Comparison of ENCODE assay signal across 8 cellular contexts in the genomic region with DNA sequence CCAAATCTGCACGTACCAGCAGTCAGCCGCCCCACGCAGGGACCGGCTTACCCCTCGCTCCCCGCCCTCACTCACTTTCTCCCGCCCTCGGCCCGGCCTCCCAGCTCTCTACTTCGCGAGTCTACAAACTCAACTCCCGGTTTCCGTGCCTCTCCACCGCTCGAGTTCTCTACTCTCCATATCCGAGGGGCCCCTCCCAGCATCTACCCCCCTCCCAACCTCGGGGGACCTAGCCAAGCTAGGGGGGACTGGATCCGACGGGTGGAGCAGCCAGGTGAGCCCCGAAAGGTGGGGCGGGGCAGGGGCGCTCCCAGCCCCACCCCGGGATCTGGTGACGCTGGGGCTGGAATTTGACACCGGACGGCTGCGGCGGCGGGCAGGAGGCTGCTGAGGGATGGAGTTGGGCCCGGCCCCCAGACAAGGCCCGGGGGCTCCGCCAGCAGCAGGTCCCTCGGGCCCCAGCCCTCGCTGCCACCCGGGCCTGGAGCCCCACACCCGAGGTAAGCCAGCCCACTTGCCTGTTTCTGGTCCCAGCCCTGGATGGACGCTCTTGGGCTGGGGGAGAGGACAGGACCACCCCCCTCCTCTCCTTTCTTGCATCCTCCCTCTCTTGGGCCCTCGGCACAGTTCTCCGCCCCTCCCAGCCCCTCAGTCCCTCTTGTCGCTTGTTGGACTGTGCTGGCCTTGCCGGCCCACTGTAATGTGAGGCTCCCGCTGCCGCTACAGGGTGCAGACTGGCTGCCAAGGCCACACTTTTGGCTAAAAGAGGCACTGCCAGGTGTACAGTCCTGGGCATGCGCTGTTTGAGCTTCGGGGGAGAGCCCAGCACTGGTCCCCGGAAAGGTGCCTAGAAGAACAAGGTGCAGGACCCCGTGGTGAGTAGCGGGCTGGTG. TPM values are rescaled to one million over a fixed set of nuclear protein-coding genes. Genes with fewer than 3 reads are reported as not detected.
DNase-seq lines count a peak whose midpoint lies in the region; ATAC-seq and TF ChIP-seq lines count a peak whose summit lies in the region.

A gene with protein sequence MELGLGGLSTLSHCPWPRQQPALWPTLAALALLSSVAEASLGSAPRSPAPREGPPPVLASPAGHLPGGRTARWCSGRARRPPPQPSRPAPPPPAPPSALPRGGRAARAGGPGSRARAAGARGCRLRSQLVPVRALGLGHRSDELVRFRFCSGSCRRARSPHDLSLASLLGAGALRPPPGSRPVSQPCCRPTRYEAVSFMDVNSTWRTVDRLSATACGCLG (plus strand): TSS at position 416 of the 893 bp plus-strand sequence. CDS start 1,856 bp downstream, outside the sequence.

- no peaks in the 10 kb centered on the region for H3K36me3 ChIP-seq in neural progenitor cell

- TF ChIP-seq CTCF in GM12875 (IDR thresholded peaks at IDR 0.05; ENCODE audit: borderline replicate concordance, insufficient read depth, low read depth, low read length) (no peak), epithelial cell of esophagus (IDR thresholded peaks at IDR 0.05; ENCODE audit: insufficient read depth, low read depth, low read length, missing control alignments) (no peak), neural progenitor cell (IDR thresholded peaks at IDR 0.05) (no peak)

- peak within 1 kb of the TSS; percentile 39 for H3K27ac Mint-ChIP-seq in neural progenitor cell

- H3K4me1 ChIP-seq in neural progenitor cell = peaks cover 30% of the 10 kb centered on the region

- H3K9me3 Mint-ChIP-seq in neural progenitor cell = no peaks in the 10 kb centered on the region

- H3K27me3 ChIP-seq in neural progenitor cell = peaks cover 65% of the 10 kb centered on the region

- no peaks in the 10 kb centered on the region for H3K79me2 ChIP-seq in neural progenitor cell (ENCODE audit: low read depth)

- peak within 1 kb of the TSS; percentile 37 for H3K4me3 ChIP-seq in GM12875 (ENCODE audit: low read depth, low read length)
- H3K4me3 ChIP-seq in epithelial cell of esophagus (ENCODE audit: low read length) = peak within 1 kb of the TSS; percentile 54
- peak within 1 kb of the TSS; percentile 81 for H3K4me3 ChIP-seq in neural progenitor cell

- H3K9me3 ChIP-seq in neural progenitor cell (ENCODE audit: low read depth) = no peaks in the 10 kb centered on the region

- peak within 1 kb of the TSS; percentile 99 for H3K4me2 ChIP-seq in neural progenitor cell

- H3K36me3 Mint-ChIP-seq in neural progenitor cell = peaks cover 4% of the 10 kb centered on the region

- H3K27me3 Mint-ChIP-seq in neural progenitor cell (ENCODE audit: insufficient read depth, low read depth) = peaks cover 29% of the 10 kb centered on the region

- peak within 1 kb of the TSS; percentile 79 for H3K4me3 Mint-ChIP-seq in neural progenitor cell

- peak; percentile 71 for DNase-seq in NCI-H748 treated with DMSO at 0.1 percent for 48 hours (lab: John Stamatoyannopoulos, UW)
- DNase-seq in epithelial cell of esophagus (ENCODE audit: low read depth) = peak; percentile 69
- peak; percentile 81 for DNase-seq in neural progenitor cell (ENCODE audit: low spot score)
- DNase-seq in stimulated activated naive CD4-positive, alpha-beta T cell treated with Interleukin-2 at 50 U/mL for 16 hours (lab: John Stamatoyannopoulos, UW) = no peak
- DNase-seq in activated CD4-positive, CD25-positive, alpha-beta regulatory T cell (lab: John Stamatoyannopoulos, UW) = no peak

- peaks cover 33% of the 10 kb centered on the region for H3K4me1 Mint-ChIP-seq in neural progenitor cell

- H4K20me1 ChIP-seq in neural progenitor cell (ENCODE audit: low read depth) = peaks cover 42% of the 10 kb centered on the region

- H3F3A ChIP-seq in neural progenitor cell (ENCODE audit: low read depth) = peaks cover 29% of the 10 kb centered on the region

- H2AFZ ChIP-seq in neural progenitor cell (replicated peaks) = peak within 1 kb of the TSS; percentile 100

- no peak within 1 kb of the TSS for H3K27ac ChIP-seq in neural progenitor cell

- ATAC-seq in HG02678 (IDR thresholded peaks at IDR 0.05; ENCODE audit: unreplicated experiment) (no peak), HG02798 (IDR thresholded peaks at IDR 0.05; ENCODE audit: poor library complexity, unreplicated experiment) (no peak)

- peak within 1 kb of the TSS; percentile 16 for H3K9ac ChIP-seq in neural progenitor cell

RNA-seq across cellular contexts. Expression of the gene that starts here (rescaled TPM):
- total RNA-seq in neural progenitor cell (ENCODE audit: low replicate concordance) = 2.9 and 4.1 TPM in 2 replicates

Comparison
In these comparisons a context has a peak if more than half of its experiments do, and no peak if none do; other contexts are left out.
1. DNase-seq: peak in NCI-H748 treated with DMSO at 0.1 percent for 48 hours (single experiment), epithelial cell of esophagus (single experiment) and neural progenitor cell (single experiment); none in stimulated activated naive CD4-positive, alpha-beta T cell treated with Interleukin-2 at 50 U/mL for 16 hours (single experiment) and activated CD4-positive, CD25-positive, alpha-beta regulatory T cell (0 of 4).
2. Peak in every context shown above with its lines, with median percentiles within 50 percentile points of each other: H3K4me3 ChIP-seq.